ENCODE assay signal across 17 cellular contexts in the genomic region with DNA sequence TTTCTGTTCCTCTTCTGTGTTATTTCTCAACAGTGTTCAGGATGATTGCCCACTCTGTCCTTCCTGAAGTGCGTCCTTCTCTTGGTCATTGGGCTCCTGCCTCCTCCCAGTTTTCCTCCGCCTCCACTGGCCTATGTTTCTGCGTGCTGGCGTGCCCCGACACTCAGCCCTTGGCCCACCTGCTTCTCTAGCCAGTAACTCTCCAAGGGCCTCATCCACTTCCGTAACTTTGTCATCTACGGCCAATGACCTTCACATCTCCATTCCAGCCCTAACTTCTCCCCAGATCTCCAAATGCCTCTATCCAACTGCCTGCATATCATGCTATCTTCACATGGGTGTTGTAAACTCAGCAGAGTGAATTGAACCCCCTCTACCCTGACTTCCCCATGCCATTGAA. TPM values are rescaled to one million over a fixed set of nuclear protein-coding genes. Genes with fewer than 3 reads are reported as not detected.
A peak's percentile ranks its signal among the peaks of the same experiment; 100 is the strongest.
DNase-seq lines count a peak whose midpoint lies in the region; ATAC-seq, FAIRE-seq and TF ChIP-seq lines count a peak whose summit lies in the region.
"Had no signal": no experiment of that assay in that cellular context is flagged by ENCODE, and none has a peak within 500 bp of the region (broad histone marks: within the 10 kb centered on the region; RNA-seq: fewer than 3 reads in every experiment).

No MANE protein-coding gene starts in this region.

- H3K79me1 ChIP-seq in H1 (ENCODE audit: low read depth, low read length): no peaks in the 10 kb centered on the region

- H3K4me2 ChIP-seq in H1 (ENCODE audit: insufficient read depth in 1 of 2, low read depth in 2 of 2, low read length in 2 of 2) (no peak overlapping the region; a peak in 1 of 4 replicates), Karpas-422 (ENCODE audit: low read depth, low read length, poor library complexity, severe bottlenecking) (no peak overlapping the region)
- H3K4me2 ChIP-seq: BLaER1 had no signal

- ATAC-seq in right cardiac atrium (no peak), GM21526 (IDR thresholded peaks at IDR 0.05; ENCODE audit: low FRiP score, unreplicated experiment) (no peak)
- ATAC-seq: GM12878, HCT116 had no signal

- H4K8ac ChIP-seq in H1 (ENCODE audit: extremely low read depth, insufficient read depth, low read length): peak overlapping the region; percentile 58; the same call in 1 of the 2 replicates

- H3K27ac Mint-ChIP-seq in osteocyte (ENCODE audit: unreplicated experiment): no peak overlapping the region
- H3K27ac Mint-ChIP-seq: CD4-positive, alpha-beta T cell had no signal

- H3K18ac ChIP-seq in H1 (ENCODE audit: extremely low read depth, low read length): no peak overlapping the region; the same call in 1 of the 2 replicates

- H3K79me2 ChIP-seq in H1 (ENCODE audit: control insufficient read depth in 1 of 2, insufficient read depth in 2 of 2, low read length in 2 of 2) (no peaks in the 10 kb centered on the region), Karpas-422 (ENCODE audit: low read length) (no peaks in the 10 kb centered on the region)

- CTCF ChIA-PET in H1 (lab: Charles Lee; ENCODE audit: partially characterized antibody): interaction anchor here (1.3 to 1.9 kb wide), 3 partner anchors 10 to 74 kb away, joined by 3 to 7 read pairs (median 4); no protein-coding TSS in a partner anchor

- H2BK15ac ChIP-seq in H1 (ENCODE audit: low read length): no peak overlapping the region

- H2AFZ ChIP-seq in H1 (ENCODE audit: low read length): peak overlapping the region; percentile 83
- H2AFZ ChIP-seq in Karpas-422 (ENCODE audit: low read length): no peak overlapping the region

- H3K14ac ChIP-seq in H1 (ENCODE audit: insufficient read length): no peak overlapping the region

- no peak for TF ChIP-seq EP300 in H1 (IDR thresholded peaks at IDR 0.05; ENCODE audit: borderline replicate concordance in 1 of 2, low read depth in 2 of 2, low read length in 2 of 2)

- H3K36me3 ChIP-seq in H1 (ENCODE audit: control insufficient read depth in 2 of 4, insufficient read depth in 4 of 4, low read length in 3 of 4) (no peaks in the 10 kb centered on the region), Karpas-422 (ENCODE audit: insufficient read depth, low read length) (no peaks in the 10 kb centered on the region), MG63 (no peaks in the 10 kb centered on the region)
- H3K36me3 ChIP-seq: BLaER1 had no signal

- no peak overlapping the region for H3K27ac ChIP-seq in right cardiac atrium (ENCODE audit: low read length)
- H3K27ac ChIP-seq in H1 (ENCODE audit: low read depth, low read length): no peak overlapping the region
- no peak overlapping the region for H3K27ac ChIP-seq in Karpas-422 (ENCODE audit: low read length)
- H3K27ac ChIP-seq: BLaER1, HL-60 had no signal

- TF ChIP-seq RAD21 in H1 (IDR thresholded peaks at IDR 0.05 in 1 of 2, conservative IDR thresholded peaks at IDR 0.05 in 1 of 2; ENCODE audit: low read depth in 2 of 2, low read length in 2 of 2): no peak

- no peak for TF ChIP-seq CTCF in H1 (IDR thresholded peaks at IDR 0.05; ENCODE audit: control extremely low read depth in 1 of 3, insufficient read depth in 1 of 3, low read depth in 1 of 3, low read length in 3 of 3)
- TF ChIP-seq CTCF in osteocyte (IDR thresholded peaks at IDR 0.05): no peak

- no peaks in the 10 kb centered on the region for H3K36me3 Mint-ChIP-seq in osteocyte (ENCODE audit: unreplicated experiment)

- peak overlapping the region; percentile 21; the same call in 1 of the 2 replicates for H2BK20ac ChIP-seq in H1 (ENCODE audit: low read length)

- 85% methylated on average over 7 of the region's 7 CpGs for WGBS in right cardiac atrium
- WGBS in H1 (ENCODE audit: extremely low coverage in 1 of 2, insufficient coverage in 1 of 2, insufficient read length in 1 of 2, insufficient replicate concordance in 2 of 2, low coverage in 1 of 2, low lambda C conversion rate in 2 of 2, missing lambda C conversion rate in 1 of 2), 2 experiments: 65% methylated on average over 7 of the region's 7 CpGs; no CpG with 5 or more reads in 1 of the 2 experiments

- H3K23ac ChIP-seq in H1 (ENCODE audit: insufficient read length): no peak overlapping the region

- DNase-seq in cardiac septum (ENCODE audit: low spot score): peak; percentile 12
- no peak for DNase-seq in right cardiac atrium
- DNase-seq in H1 (ENCODE audit: low read depth in 1 of 2, low spot score in 2 of 2): no peak
- DNase-seq in osteocyte (ENCODE audit: extremely low spot score, unreplicated experiment): peak; percentile 48
- no peak for DNase-seq in Karpas-422
- no peak for DNase-seq in MG63
- DNase-seq: 8988T; AML-193; Calu3; CD4-positive, alpha-beta T cell; DMS79 had no signal

- intact Hi-C loops in cardiac septum (cut with DNase I): no loop called here
- intact Hi-C loops in right cardiac atrium (cut with DNase I): no loop called here

- H3K23me2 ChIP-seq in H1 (ENCODE audit: low read depth, low read length): peaks cover 2% of the 10 kb centered on the region; the same call in 1 of the 2 replicates

- H3K9ac ChIP-seq in H1 (replicated peaks in 1 of 4; ENCODE audit: extremely low read depth in 1 of 4, low read depth in 3 of 4, low read length in 3 of 4) (no peak overlapping the region), Karpas-422 (ENCODE audit: low read length) (no peak overlapping the region)
- H3K9ac ChIP-seq: BLaER1 had no signal

- no peak overlapping the region for H3K4ac ChIP-seq in H1 (replicated peaks; ENCODE audit: insufficient read length, low read depth, low read length)

- no peak for FAIRE-seq in H1 (lab: Jason Lieb, UNC)
- FAIRE-seq: GM12878, H54 had no signal

- no peaks in the 10 kb centered on the region for H3K4me1 ChIP-seq in right cardiac atrium (ENCODE audit: control insufficient read depth, insufficient read depth, low read length)
- H3K4me1 ChIP-seq in H1 (replicated peaks in 1 of 4; ENCODE audit: control insufficient read depth in 3 of 4, insufficient read depth in 4 of 4, low read length in 3 of 4): no peaks in the 10 kb centered on the region; a peak in 3 of 7 replicates
- H3K4me1 ChIP-seq in Karpas-422 (ENCODE audit: low read length): no peaks in the 10 kb centered on the region

- no peak for TF ChIP-seq POLR2A in H1 (IDR thresholded peaks at IDR 0.05; ENCODE audit: control extremely low read depth in 1 of 2, low read depth in 2 of 2, low read length in 2 of 2)

- H3K9me2 ChIP-seq in Karpas-422 (replicated peaks; ENCODE audit: insufficient read depth, low read length): no peaks in the 10 kb centered on the region

- H3K27me3 ChIP-seq in right cardiac atrium (ENCODE audit: control insufficient read depth, insufficient read depth) (peaks cover 2% of the 10 kb centered on the region), H1 (replicated peaks in 1 of 4; ENCODE audit: control insufficient read depth in 3 of 4, extremely low read depth in 1 of 4, insufficient read depth in 3 of 4, low read length in 3 of 4) (no peaks in the 10 kb centered on the region), Karpas-422 (ENCODE audit: low read length) (no peaks in the 10 kb centered on the region), MG63 (peaks cover 21% of the 10 kb centered on the region)
- H3K27me3 ChIP-seq: BLaER1 had no signal

- POLR2A ChIA-PET in H1 (lab: Charles Lee; ENCODE audit: partially characterized antibody): interaction anchor here (0.7 kb wide), 1 partner anchor 10 kb away, joined by 3 read pairs; no protein-coding TSS in a partner anchor

- H3K4me3 ChIP-seq in right cardiac atrium (ENCODE audit: low read length) (no peak overlapping the region), H1 (ENCODE audit: extremely low read depth in 1 of 4, insufficient read depth in 2 of 4, low read depth in 3 of 4, low read length in 4 of 4) (no peak overlapping the region), Karpas-422 (ENCODE audit: low read length) (no peak overlapping the region), MG63 (no peak overlapping the region)
- H3K4me3 ChIP-seq: BLaER1, GM12878 had no signal

- no peaks in the 10 kb centered on the region for H4K20me1 ChIP-seq in H1 (replicated peaks in 1 of 2; ENCODE audit: control insufficient read depth in 1 of 2, insufficient read depth in 2 of 2, low read length in 2 of 2)
- H4K20me1 ChIP-seq in Karpas-422 (ENCODE audit: insufficient read depth, low read depth, low read length): no peaks in the 10 kb centered on the region
- H4K20me1 ChIP-seq: BLaER1 had no signal

- no peak overlapping the region for H3K4me3 Mint-ChIP-seq in osteocyte (ENCODE audit: unreplicated experiment)
- H3K4me3 Mint-ChIP-seq: CD4-positive, alpha-beta T cell had no signal

- H3K27me3 Mint-ChIP-seq in osteocyte (ENCODE audit: unreplicated experiment): peaks cover 17% of the 10 kb centered on the region

- no peak overlapping the region for H4K5ac ChIP-seq in H1 (ENCODE audit: insufficient read length, low read depth, low read length)

- no peaks in the 10 kb centered on the region for H3K9me3 Mint-ChIP-seq in osteocyte (ENCODE audit: unreplicated experiment)
- H3K9me3 Mint-ChIP-seq: CD4-positive, alpha-beta T cell had no signal

- H3K4me1 Mint-ChIP-seq in osteocyte (ENCODE audit: unreplicated experiment): no peaks in the 10 kb centered on the region

- H2BK12ac ChIP-seq in H1 (ENCODE audit: low read depth, low read length): no peak overlapping the region

- no peak overlapping the region for H2BK5ac ChIP-seq in H1 (ENCODE audit: low read depth, low read length)

- no peak overlapping the region for H4K91ac ChIP-seq in H1 (replicated peaks; ENCODE audit: insufficient read length, low read length)

- no peaks in the 10 kb centered on the region for H3K9me3 ChIP-seq in right cardiac atrium (ENCODE audit: control insufficient read depth, low read length)
- H3K9me3 ChIP-seq in H1 (ENCODE audit: insufficient read depth in 2 of 2, low read depth in 1 of 2, low read length in 1 of 2): no peaks in the 10 kb centered on the region
- H3K9me3 ChIP-seq in Karpas-422 (ENCODE audit: low read length): no peaks in the 10 kb centered on the region
- H3K9me3 ChIP-seq in MG63: 0 out of 2 replicates have a peak, but pooled peaks cover 3% of the 10 kb centered on the region

- no peak overlapping the region for H2AK5ac ChIP-seq in H1 (ENCODE audit: low read depth, low read length)

- no peak overlapping the region for H2BK120ac ChIP-seq in H1 (replicated peaks; ENCODE audit: low read depth, low read length)

- H3K56ac ChIP-seq in H1 (replicated peaks; ENCODE audit: insufficient read length, low read depth, low read length): no peak overlapping the region

RNA-seq across cellular contexts. Expression of gene RPL38, which starts 39.6 kb away (rescaled TPM):
- total RNA-seq in cardiac septum (575 TPM), right cardiac atrium (100 to 1,000 TPM; 647 to 821 (median 732) TPM), osteocyte (755 and 762 TPM in 2 replicates)
- polyA plus RNA-seq in right cardiac atrium (1,420 TPM), H1 (2011; rRNA removed) (412 and 510 TPM in 2 replicates)
- total RNA-seq in H1 (2021; fragmentation: NEBNext Ultra II Directional; extraction: Animal tissue kit (Norgen Biotek cat#: 25700)): 1,195 and 1,222 TPM in 2 replicates
- 1,085 TPM for polyA plus RNA-seq in H1 (2011; cell fraction: cytosol; rRNA removed)
- 1,333 TPM for polyA plus RNA-seq in H1 (2011; cell fraction: nucleus; rRNA removed)
- 3,837 to 6,357 TPM (median 4,194 TPM) in 4 replicates for polyA plus RNA-seq in H1 (2012, experiment 1 of 2)
- 920 TPM for polyA plus RNA-seq in H1 (2012, experiment 2 of 2)
- 4,258 TPM for polyA plus RNA-seq in H1 (2013, experiment 1 of 2)
- polyA plus RNA-seq in H1 (2013, experiment 2 of 2): 4,313 TPM
- polyA minus RNA-seq in H1 (2011; rRNA and poly(A)+ RNA removed): 802 and 987 TPM in 2 replicates
- 425 TPM for polyA minus RNA-seq in H1 (2011; cell fraction: cytosol; rRNA and poly(A)+ RNA removed)
- 337 TPM for polyA minus RNA-seq in H1 (2011; cell fraction: nucleus; rRNA and poly(A)+ RNA removed)
- total RNA-seq in Karpas-422 (2014; rRNA removed; shearing (Covaris generic); ENCODE audit: low replicate concordance): 3,682 and 4,052 TPM in 2 replicates
- 1,119 and 3,764 TPM in 2 replicates for total RNA-seq in MG63 (2014; rRNA removed; shearing (Covaris generic); ENCODE audit: low replicate concordance)

RNA-seq across cellular contexts. Expression of gene TTYH2, which starts 49.5 kb away (rescaled TPM):
- total RNA-seq in cardiac septum (17.9 TPM), right cardiac atrium (10 to 100 TPM; 16.7 to 30.4 (median 24.9) TPM), osteocyte (1.8 and 2.0 TPM in 2 replicates)
- polyA plus RNA-seq in right cardiac atrium (15.5 TPM), H1 (2011; rRNA removed) (9.2 and 17.3 TPM in 2 replicates)
- 3.2 and 3.7 TPM in 2 replicates for total RNA-seq in H1 (2021; fragmentation: NEBNext Ultra II Directional; extraction: Animal tissue kit (Norgen Biotek cat#: 25700))
- 7.6 TPM for polyA plus RNA-seq in H1 (2011; cell fraction: cytosol; rRNA removed)
- polyA plus RNA-seq in H1 (2011; cell fraction: nucleus; rRNA removed): 16.4 TPM
- 3.1 to 4.0 TPM (median 3.4 TPM) in 4 replicates for polyA plus RNA-seq in H1 (2012, experiment 1 of 2)
- polyA plus RNA-seq in H1 (2012, experiment 2 of 2): 3.2 TPM
- 5.3 TPM for polyA plus RNA-seq in H1 (2013, experiment 1 of 2)
- 5.8 TPM for polyA plus RNA-seq in H1 (2013, experiment 2 of 2)
- polyA minus RNA-seq in H1 (2011; rRNA and poly(A)+ RNA removed): 7.4 and 9.7 TPM in 2 replicates
- 3.1 TPM for polyA minus RNA-seq in H1 (2011; cell fraction: cytosol; rRNA and poly(A)+ RNA removed)
- 8.3 TPM for polyA minus RNA-seq in H1 (2011; cell fraction: nucleus; rRNA and poly(A)+ RNA removed)
- total RNA-seq in Karpas-422 (2014; rRNA removed; shearing (Covaris generic); ENCODE audit: low replicate concordance): 1.1 TPM in 1 of 2 replicates, not detected in the other
- total RNA-seq in MG63 (2014; rRNA removed; shearing (Covaris generic); ENCODE audit: low replicate concordance): 1.8 and 1.9 TPM in 2 replicates

Comparison
In these comparisons a context has a peak if more than half of its experiments do, and no peak if none do; other contexts are left out.
1. DNase-seq: peak in cardiac septum (single experiment) and osteocyte (single experiment); none in right cardiac atrium (0 of 3), H1 (0 of 2), Karpas-422 (single experiment) and MG63 (single experiment).